Comparison of ENCODE assay signal across 1 cellular context in the genomic region with DNA sequence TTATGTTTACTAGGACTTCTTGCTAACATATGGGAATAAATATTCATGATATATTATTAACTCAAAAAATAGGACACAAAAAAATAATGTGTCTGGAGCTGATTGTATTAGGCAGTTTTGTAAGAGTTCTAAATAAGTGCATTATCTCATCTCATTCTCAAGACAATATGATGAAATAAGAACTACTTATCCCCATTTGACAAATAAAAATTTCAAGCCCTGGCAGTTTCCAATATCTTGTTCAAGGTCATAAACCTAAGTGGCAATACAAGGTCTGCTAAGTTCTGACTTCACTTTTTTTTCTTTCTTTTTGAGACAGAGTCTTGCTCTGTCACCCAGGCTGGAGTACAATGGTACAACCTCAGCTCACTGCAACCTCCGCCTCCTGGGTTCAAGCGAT.
TF ChIP-seq lines count a peak whose summit lies in the region.

No MANE protein-coding gene starts in this region.

TF ChIP-seq in HEK293, 187 proteins besides CTCF, POLR2A, EP300 and RAD21 (continued from another document):
- TF ChIP-seq, protein P1, sequence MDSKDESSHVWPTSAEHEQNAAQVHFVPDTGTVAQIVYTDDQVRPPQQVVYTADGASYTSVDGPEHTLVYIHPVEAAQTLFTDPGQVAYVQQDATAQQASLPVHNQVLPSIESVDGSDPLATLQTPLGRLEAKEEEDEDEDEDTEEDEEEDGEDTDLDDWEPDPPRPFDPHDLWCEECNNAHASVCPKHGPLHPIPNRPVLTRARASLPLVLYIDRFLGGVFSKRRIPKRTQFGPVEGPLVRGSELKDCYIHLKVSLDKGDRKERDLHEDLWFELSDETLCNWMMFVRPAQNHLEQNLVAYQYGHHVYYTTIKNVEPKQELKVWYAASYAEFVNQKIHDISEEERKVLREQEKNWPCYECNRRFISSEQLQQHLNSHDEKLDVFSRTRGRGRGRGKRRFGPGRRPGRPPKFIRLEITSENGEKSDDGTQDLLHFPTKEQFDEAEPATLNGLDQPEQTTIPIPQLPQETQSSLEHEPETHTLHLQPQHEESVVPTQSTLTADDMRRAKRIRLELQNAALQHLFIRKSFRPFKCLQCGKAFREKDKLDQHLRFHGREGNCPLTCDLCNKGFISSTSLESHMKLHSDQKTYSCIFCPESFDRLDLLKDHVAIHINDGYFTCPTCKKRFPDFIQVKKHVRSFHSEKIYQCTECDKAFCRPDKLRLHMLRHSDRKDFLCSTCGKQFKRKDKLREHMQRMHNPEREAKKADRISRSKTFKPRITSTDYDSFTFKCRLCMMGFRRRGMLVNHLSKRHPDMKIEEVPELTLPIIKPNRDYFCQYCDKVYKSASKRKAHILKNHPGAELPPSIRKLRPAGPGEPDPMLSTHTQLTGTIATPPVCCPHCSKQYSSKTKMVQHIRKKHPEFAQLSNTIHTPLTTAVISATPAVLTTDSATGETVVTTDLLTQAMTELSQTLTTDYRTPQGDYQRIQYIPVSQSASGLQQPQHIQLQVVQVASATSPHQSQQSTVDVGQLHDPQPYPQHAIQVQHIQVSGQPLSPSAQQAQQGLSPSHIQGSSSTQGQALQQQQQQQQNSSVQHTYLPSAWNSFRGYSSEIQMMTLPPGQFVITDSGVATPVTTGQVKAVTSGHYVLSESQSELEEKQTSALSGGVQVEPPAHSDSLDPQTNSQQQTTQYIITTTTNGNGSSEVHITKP (tag by site-specific recombination; IDR thresholded peaks at IDR 0.05): peak; percentile 34; the same call in 1 of the 2 replicates
